Comparison of ENCODE assay signal across 10 cellular contexts in the genomic region with DNA sequence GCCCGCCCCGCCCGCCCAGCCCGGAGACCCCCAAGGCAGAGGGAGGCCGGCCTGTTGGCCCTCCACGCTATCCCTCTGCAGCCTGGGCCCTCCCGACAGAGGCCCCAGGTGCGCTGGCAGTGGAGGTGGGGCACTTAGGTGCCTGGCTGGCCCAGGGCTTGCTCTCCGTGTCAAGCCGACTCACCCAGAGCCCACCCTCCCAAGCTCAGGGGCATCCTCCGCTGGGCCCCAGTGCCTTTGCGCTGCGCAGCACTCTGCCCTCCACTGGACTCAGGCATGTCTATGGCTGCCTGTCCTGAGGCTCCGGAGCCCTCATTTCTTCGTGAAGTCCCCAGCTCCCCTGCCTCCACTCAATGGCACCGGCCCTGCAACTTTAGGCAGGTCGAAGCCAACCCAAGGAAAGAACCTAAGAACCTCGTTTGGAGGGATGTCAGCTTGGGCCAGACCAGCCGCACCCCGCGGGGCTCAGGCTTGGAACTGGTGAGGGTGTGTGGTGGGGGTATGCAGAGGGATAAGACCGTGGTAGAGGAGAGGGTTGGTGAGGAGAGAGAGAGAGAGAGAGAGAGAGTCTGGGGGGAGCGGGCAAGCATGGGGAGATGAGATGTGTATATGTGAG. TPM values are rescaled to one million over a fixed set of nuclear protein-coding genes. Genes with fewer than 3 reads are reported as not detected.
DNase-seq lines count a peak whose midpoint lies in the region; ATAC-seq and TF ChIP-seq lines count a peak whose summit lies in the region.
"Had no signal": no experiment of that assay in that cellular context is flagged by ENCODE, and none has a peak within 500 bp of the region (broad histone marks: within the 10 kb centered on the region; RNA-seq: fewer than 3 reads in every experiment).

No MANE protein-coding gene starts in this region.

- H3K27me3 Mint-ChIP-seq in IgD-negative memory B cell, result no peaks in the 10 kb centered on the region
- H3K27me3 Mint-ChIP-seq in endothelial cell (ENCODE audit: unreplicated experiment), result peaks cover 3% of the 10 kb centered on the region
- H3K27me3 Mint-ChIP-seq in nephron progenitor cell (ENCODE audit: low read depth, poor library complexity), result peaks cover 5% of the 10 kb centered on the region

- TF ChIP-seq POLR2A in GM18505 (IDR thresholded peaks at IDR 0.05; ENCODE audit: borderline replicate concordance, extremely low read depth, insufficient read depth, insufficient read length), result no peak

- H3K4me1 Mint-ChIP-seq in IgD-negative memory B cell (peaks cover 11 to 15% (median 15%) of the 10 kb centered on the region in 3 donors), endothelial cell (ENCODE audit: unreplicated experiment) (no peaks in the 10 kb centered on the region), nephron progenitor cell (peaks cover 12% of the 10 kb centered on the region)

- no peak for DNase-seq in endothelial cell (ENCODE audit: low spot score)
- DNase-seq in nephron progenitor cell, result no peak
- no peak for DNase-seq in D341Med (ENCODE audit: low spot score)
- no peak for DNase-seq in stimulated activated CD4-positive, alpha-beta T cell treated with anti-CD3 and anti-CD28 coated beads, Interleukin-4, amount 100 ng/mL, for 4 hours

- H3K36me3 Mint-ChIP-seq in IgD-negative memory B cell, result no peaks in the 10 kb centered on the region
- H3K36me3 Mint-ChIP-seq in endothelial cell (ENCODE audit: low read depth, unreplicated experiment), result no peaks in the 10 kb centered on the region
- H3K36me3 Mint-ChIP-seq in nephron progenitor cell (ENCODE audit: low read depth), result no peaks in the 10 kb centered on the region
- H3K36me3 Mint-ChIP-seq: immature natural killer cell had no signal

- H3K27ac Mint-ChIP-seq in IgD-negative memory B cell, result peak overlapping the region in 2 of 3 donors; percentile 40 to 93
- no peak overlapping the region for H3K27ac Mint-ChIP-seq in endothelial cell (ENCODE audit: unreplicated experiment)
- H3K27ac Mint-ChIP-seq in nephron progenitor cell, result no peak overlapping the region

- TF ChIP-seq CTCF in endothelial cell (IDR thresholded peaks at IDR 0.05; ENCODE audit: unreplicated experiment) (peak; percentile 63), nephron progenitor cell (IDR thresholded peaks at IDR 0.05) (peak; percentile 11)

- H3K9me3 Mint-ChIP-seq in IgD-negative memory B cell (no peaks in the 10 kb centered on the region), endothelial cell (ENCODE audit: unreplicated experiment) (no peaks in the 10 kb centered on the region), nephron progenitor cell (no peaks in the 10 kb centered on the region)
- H3K9me3 Mint-ChIP-seq: immature natural killer cell had no signal

- H3K4me3 Mint-ChIP-seq in IgD-negative memory B cell, result peak overlapping the region in 1 of 4 donors; percentile 17
- no peak overlapping the region for H3K4me3 Mint-ChIP-seq in endothelial cell (ENCODE audit: unreplicated experiment)
- H3K4me3 Mint-ChIP-seq in nephron progenitor cell, result no peak overlapping the region

- ATAC-seq in GM18505 (IDR thresholded peaks at IDR 0.05; ENCODE audit: unreplicated experiment) (peak; percentile 15), GM19023 (IDR thresholded peaks at IDR 0.05; ENCODE audit: unreplicated experiment) (no peak), HG03342 (IDR thresholded peaks at IDR 0.05; ENCODE audit: unreplicated experiment) (no peak)

RNA-seq across cellular contexts. Expression of gene CENPM, which starts 11.1 kb away (rescaled TPM):
- 28.7 TPM for polyA plus RNA-seq in IgD-negative memory B cell
- 5.2 TPM for total RNA-seq in endothelial cell (ENCODE audit: unreplicated experiment)

RNA-seq across cellular contexts. Expression of gene SEPTIN3, which starts 11.2 kb away (rescaled TPM):
- 0.05 TPM for polyA plus RNA-seq in IgD-negative memory B cell
- total RNA-seq in endothelial cell (ENCODE audit: unreplicated experiment), result 0.36 TPM
- total RNA-seq: HT1080 had no signal
- polyA plus RNA-seq: immature natural killer cell had no signal

RNA-seq across cellular contexts. Expression of gene TNFRSF13C, which starts 31.4 kb away (rescaled TPM):
- 80.6 TPM for polyA plus RNA-seq in IgD-negative memory B cell
- total RNA-seq in endothelial cell (ENCODE audit: unreplicated experiment), result 3.5 TPM
- polyA plus RNA-seq: immature natural killer cell had no signal

RNA-seq across cellular contexts. Expression of gene WBP2NL, which starts 40.5 kb away (rescaled TPM):
- polyA plus RNA-seq in IgD-negative memory B cell, result 1.3 TPM
- not detected for total RNA-seq in endothelial cell (ENCODE audit: unreplicated experiment)
- total RNA-seq: HT1080 had no signal

Comparison
In these comparisons a context has a peak if more than half of its experiments do, and no peak if none do; other contexts are left out.
1. H3K27ac Mint-ChIP-seq: peak in IgD-negative memory B cell (2 of 3); none in endothelial cell (single experiment) and nephron progenitor cell (single experiment).